In genomic region chr4:67160409-67160808, GRCh38 we compare ENCODE assay signal across 2 cellular contexts.
TF ChIP-seq lines count a peak whose summit lies in the region.

No MANE protein-coding gene starts in this region.

TF ChIP-seq in GM23338, 12 proteins besides CTCF, POLR2A, EP300 and RAD21 (continued from another document):
- TF ChIP-seq NANOG (IDR thresholded peaks at IDR 0.05; ENCODE audit: borderline replicate concordance) = no peak
- no peak for TF ChIP-seq REST (IDR thresholded peaks at IDR 0.05; ENCODE audit: unreplicated experiment)
- no peak for TF ChIP-seq EZH2phosphoT487 (IDR thresholded peaks at IDR 0.05; ENCODE audit: unreplicated experiment)
- no peak for TF ChIP-seq JUNB (IDR thresholded peaks at IDR 0.05; ENCODE audit: unreplicated experiment)
- TF ChIP-seq ZNF114 (CRISPR knock-in tag; IDR thresholded peaks at IDR 0.05) = no peak
- no peak for TF ChIP-seq ZNF331 (CRISPR knock-in tag; IDR thresholded peaks at IDR 0.05; ENCODE audit: low read depth)
- no peak for TF ChIP-seq ZNF462 (CRISPR knock-in tag; IDR thresholded peaks at IDR 0.05)
- TF ChIP-seq STAT1 (IDR thresholded peaks at IDR 0.05; ENCODE audit: unreplicated experiment) = no peak
- TF ChIP-seq ETS1 (IDR thresholded peaks at IDR 0.05) = no peak
- TF ChIP-seq EZH2 (IDR thresholded peaks at IDR 0.05; ENCODE audit: low read depth, unreplicated experiment) = no peak
TF ChIP-seq in GM23338: peak in this region for 0.

TF ChIP-seq in K562, 482 proteins besides CTCF, POLR2A, EP300 and RAD21 (continued from another document):
- TF ChIP-seq BDP1 (IDR thresholded peaks at IDR 0.05; ENCODE audit: insufficient read depth, insufficient read length) = no peak
